8 cellular contexts compared by ENCODE assay signal in genomic region chr4:182975806-182976205, GRCh38. TPM values are rescaled to one million over a fixed set of nuclear protein-coding genes. Genes with fewer than 3 reads are reported as not detected.
DNase-seq lines count a peak whose midpoint lies in the region; ATAC-seq, FAIRE-seq and TF ChIP-seq lines count a peak whose summit lies in the region.

No MANE protein-coding gene starts in this region.

- no peak overlapping the region for H3K27ac ChIP-seq in adrenal gland

- no peak for TF ChIP-seq POLR2A in adrenal gland (IDR thresholded peaks at IDR 0.05)

- H3K4me3 ChIP-seq in bronchial epithelial cell (ENCODE audit: low read depth, low read length) (no peak overlapping the region), adrenal gland (no peak overlapping the region)

- no peaks in the 10 kb centered on the region for H3K4me1 ChIP-seq in adrenal gland (replicated peaks in 1 of 2)

- H3K27me3 ChIP-seq in bronchial epithelial cell (ENCODE audit: control insufficient read depth, insufficient read depth, low read length) (no peaks in the 10 kb centered on the region), adrenal gland (no peaks in the 10 kb centered on the region)

- H3K9me3 ChIP-seq in adrenal gland (replicated peaks in 1 of 3): no peaks in the 10 kb centered on the region

- intact Hi-C loops in adrenal gland (cut with DNase I): no loop called here

- peak; percentile 82 for DNase-seq in Daoy (ENCODE audit: low read depth)
- DNase-seq in HPDE6-E6E7 (ENCODE audit: extremely low spot score): peak; percentile 75
- peak; percentile 97 for DNase-seq in bronchial epithelial cell (ENCODE audit: low read depth)
- no peak for DNase-seq in mucosa of gallbladder (ENCODE audit: low spot score)
- DNase-seq in adrenal gland: no peak
- DNase-seq in GOT3 (lab: John Stamatoyannopoulos, UW): no peak
- DNase-seq in activated CD4-positive, alpha-beta T cell treated with anti-CD3 and anti-CD28 coated beads for 1 hour: no peak

- peak; percentile 51 for ATAC-seq in GM21390 (IDR thresholded peaks at IDR 0.05; ENCODE audit: unreplicated experiment)

- no peaks in the 10 kb centered on the region for H3K36me3 ChIP-seq in bronchial epithelial cell (ENCODE audit: control insufficient read depth, insufficient read depth, low read length)
- H3K36me3 ChIP-seq in adrenal gland (replicated peaks in 1 of 2): no peaks in the 10 kb centered on the region

- WGBS in adrenal gland, 4 donors: 50 to 60% (median 54%) methylated on average over 3 of the region's 3 CpGs

- TF ChIP-seq CTCF in bronchial epithelial cell (IDR thresholded peaks at IDR 0.05; ENCODE audit: insufficient read depth, low read length, severe bottlenecking): no peak
- TF ChIP-seq CTCF in adrenal gland (IDR thresholded peaks at IDR 0.05): no peak

- FAIRE-seq in bronchial epithelial cell (lab: Jason Lieb, UNC): no peak

RNA-seq across cellular contexts. Expression of gene DCTD, which starts 58.6 kb away (rescaled TPM):
- total RNA-seq in Daoy (2014; rRNA removed; shearing (Covaris generic)): 38.3 and 51.5 TPM in 2 replicates
- total RNA-seq in bronchial epithelial cell (102 and 105 TPM in 2 replicates), mucosa of gallbladder (141 TPM), adrenal gland (100 to 1,000 TPM in 6 of 8 donors, 10 to 100 TPM in 2; 70.0 to 254 (median 126) TPM)
- 100 to 1,000 TPM in 2 of 3 donors, 10 to 100 TPM in 1; 54.5 to 164 (median 102) TPM for polyA plus RNA-seq in adrenal gland

Comparison
In these comparisons a context has a peak if more than half of its experiments do, and no peak if none do; other contexts are left out.
1. DNase-seq: peak in Daoy (single experiment), HPDE6-E6E7 (single experiment) and bronchial epithelial cell (single experiment); none in mucosa of gallbladder (single experiment), adrenal gland (0 of 7), GOT3 (single experiment) and activated CD4-positive, alpha-beta T cell treated with anti-CD3 and anti-CD28 coated beads for 1 hour (single experiment).